Comparison of ENCODE assay signal across 9 cellular contexts in the genomic region with DNA sequence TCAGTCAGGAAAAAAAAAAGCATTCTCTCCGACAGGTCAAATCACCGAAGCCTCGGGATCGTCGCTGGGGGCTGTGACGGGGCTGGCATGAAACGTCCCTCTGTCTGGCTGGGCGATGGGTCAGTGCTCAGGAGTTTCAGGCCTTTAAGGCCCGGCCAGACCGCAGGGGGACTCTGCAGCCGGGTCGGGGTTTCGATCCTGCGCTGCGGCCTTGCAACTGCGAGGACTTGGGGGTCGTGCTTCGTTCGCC. TPM values are rescaled to one million over a fixed set of nuclear protein-coding genes. Genes with fewer than 3 reads are reported as not detected.
DNase-seq lines count a peak whose midpoint lies in the region; ATAC-seq, FAIRE-seq and TF ChIP-seq lines count a peak whose summit lies in the region.
"Had no signal": no experiment of that assay in that cellular context is flagged by ENCODE, and none has a peak within 500 bp of the region (broad histone marks: within the 10 kb centered on the region; RNA-seq: fewer than 3 reads in every experiment).

No MANE protein-coding gene starts in this region.

- H3K4me1 ChIP-seq in right cardiac atrium (ENCODE audit: control insufficient read depth, insufficient read depth, low read length) (no peaks in the 10 kb centered on the region), small intestine (ENCODE audit: control insufficient read depth in 2 of 2, insufficient read depth in 1 of 2, low read depth in 1 of 2, low read length in 1 of 2) (no peaks in the 10 kb centered on the region)

- DNase-seq in H7 (no peak), right cardiac atrium (no peak), small intestine (no peak), dermis blood vessel endothelial cell (no peak), NCI-H526 (lab: John Stamatoyannopoulos, UW) (no peak), cerebellar cortex (ENCODE audit: low spot score) (no peak)

- H3K27ac ChIP-seq in VCaP: peak overlapping the region; percentile 86
- H3K27ac ChIP-seq in right cardiac atrium (ENCODE audit: low read length): peak overlapping the region; percentile 78
- peak overlapping the region; percentile 39 to 78 for H3K27ac ChIP-seq in small intestine (ENCODE audit: low read depth in 1 of 2, low read length in 1 of 2)

- peaks cover 8% of the 10 kb centered on the region; the same call in 1 of the 2 replicates for H3K27me3 ChIP-seq in H7 (ENCODE audit: control insufficient read depth, insufficient read depth, low read length)
- H3K27me3 ChIP-seq in right cardiac atrium (ENCODE audit: control insufficient read depth, insufficient read depth): no peaks in the 10 kb centered on the region
- H3K27me3 ChIP-seq in small intestine (ENCODE audit: control insufficient read depth in 2 of 2, insufficient read depth in 2 of 2, low read length in 2 of 2): no peaks in the 10 kb centered on the region
- H3K27me3 ChIP-seq: adrenal gland had no signal

- H3K9me3 ChIP-seq in right cardiac atrium (ENCODE audit: control insufficient read depth, low read length) (no peaks in the 10 kb centered on the region), small intestine (ENCODE audit: control insufficient read depth, low read depth) (no peaks in the 10 kb centered on the region)
- H3K9me3 ChIP-seq: adrenal gland had no signal

- intact Hi-C loops in right cardiac atrium (cut with DNase I): no loop called here

- FAIRE-seq in small intestine (lab: Jason Lieb, UNC): no peak

- TF ChIP-seq CTCF in VCaP (conservative IDR thresholded peaks at IDR 0.05): no peak

- H3K4me3 ChIP-seq in H7 (ENCODE audit: insufficient read depth, low read depth, low read length) (peak overlapping the region; percentile 78), right cardiac atrium (ENCODE audit: low read length) (peak overlapping the region; percentile 62), small intestine (ENCODE audit: low read depth in 1 of 2, low read length in 2 of 2) (peak overlapping the region; percentile 14 to 84)

- 1% methylated on average over 19 of the region's 19 CpGs for WGBS in right cardiac atrium
- 1 to 2% (median 1%) methylated on average over 19 of the region's 19 CpGs for WGBS in small intestine, 3 donors

- H3K36me3 ChIP-seq in H7 (replicated peaks; ENCODE audit: control insufficient read depth, insufficient read depth, low read length) (no peaks in the 10 kb centered on the region), small intestine (ENCODE audit: control insufficient read depth in 2 of 2, insufficient read depth in 2 of 2, low read length in 2 of 2) (no peaks in the 10 kb centered on the region)
- H3K36me3 ChIP-seq: adrenal gland had no signal

- ATAC-seq in right cardiac atrium (no peak), GM18868 (IDR thresholded peaks at IDR 0.05; ENCODE audit: unreplicated experiment) (no peak)

RNA-seq across cellular contexts. Expression of gene CROCC, which starts 8.2 kb away (rescaled TPM):
- total RNA-seq in H7 (2014; rRNA removed; shearing (Covaris generic)): 59.5 and 92.3 TPM in 2 replicates
- total RNA-seq in right cardiac atrium (10 to 100 TPM in 3 of 4 donors, 1 to 10 TPM in 1; 6.7 to 11.9 (median 10.8) TPM), dermis blood vessel endothelial cell (19.7 and 20.6 TPM in 2 replicates)
- polyA plus RNA-seq in right cardiac atrium (14.6 TPM), small intestine (10 to 100 TPM in 1 of 3 donors, 1 to 10 TPM in 2; 2.7 to 13.3 (median 7.2) TPM)

RNA-seq across cellular contexts. Expression of gene RNU1-2, which starts 17.8 kb away (rescaled TPM):
- under 0.01 TPM in 2 replicates for total RNA-seq in H7 (2014; rRNA removed; shearing (Covaris generic))
- total RNA-seq in right cardiac atrium: 1,000 to 10,000 TPM; 3,675 to 8,578 (median 7,073) TPM
- polyA plus RNA-seq in right cardiac atrium: not detected
- not detected for polyA plus RNA-seq in small intestine
- total RNA-seq in dermis blood vessel endothelial cell: under 0.01 TPM in 2 replicates
- polyA plus RNA-seq: adrenal gland had no signal

Comparison
In these comparisons a context has a peak if more than half of its experiments do, and no peak if none do; other contexts are left out.
1. RNA of gene RNU1-2, which starts 17.8 kb away (total RNA-seq): 3,675 to 8,578 TPM in right cardiac atrium; under 0.01 TPM in H7 and under 0.01 TPM in dermis blood vessel endothelial cell; every median in the first group is over 1,000 times any median in the second.
2. Peak in every context shown above with its lines, with median percentiles within 50 percentile points of each other: H3K4me3 ChIP-seq and H3K27ac ChIP-seq.